Comparison of ENCODE assay signal across 8 cellular contexts in genomic region chr17:40442392-40443195, GRCh38. TPM values are rescaled to one million over a fixed set of nuclear protein-coding genes. Genes with fewer than 3 reads are reported as not detected.
DNase-seq lines count a peak whose midpoint lies in the region; ATAC-seq and TF ChIP-seq lines count a peak whose summit lies in the region.

No MANE protein-coding gene starts in this region.

- H3K36me3 ChIP-seq in stomach smooth muscle (ENCODE audit: control insufficient read depth in 2 of 2, insufficient read depth in 2 of 2, low read length in 2 of 2) = peaks cover 5 to 10% of the 10 kb centered on the region in 2 donors

- H3K4me1 Mint-ChIP-seq in activated CD4-positive, alpha-beta T cell treated with anti-CD3 and anti-CD28 coated beads, Interleukin-2, amount 10 ng/mL, durations not matched to agents 7 days and 5 days = peaks cover 64% of the 10 kb centered on the region

- peaks cover 9% of the 10 kb centered on the region for H3K36me3 Mint-ChIP-seq in activated CD4-positive, alpha-beta T cell treated with anti-CD3 and anti-CD28 coated beads, Interleukin-2, amount 10 ng/mL, durations not matched to agents 7 days and 5 days (ENCODE audit: low read depth)

- DNase-seq in activated CD4-positive, alpha-beta T cell treated with anti-CD3 and anti-CD28 coated beads, Interleukin-2, amount 10 ng/mL, durations not matched to agents 7 days and 5 days = no peak
- no peak for DNase-seq in activated CD4-positive, alpha-beta T cell treated with anti-CD3 and anti-CD28 coated beads for 48 hours
- no peak for DNase-seq in astrocyte of the cerebellum (ENCODE audit: low read depth)
- DNase-seq in iris pigment epithelial cell (ENCODE audit: low read depth) = peak; percentile 50
- DNase-seq in NCI-H187 treated with DMSO at 0.1 percent for 48 hours (lab: John Stamatoyannopoulos, UW) = no peak

- CTCF ChIA-PET in activated CD4-positive, alpha-beta T cell treated with anti-CD3 and anti-CD28 coated beads, Interleukin-2, amount 10 ng/mL, durations not matched to agents 7 days and 5 days (lab: Charles Lee) = interaction anchor here (1.1 to 2.4 kb wide), 9 partner anchors 13 to 116 kb away, joined by 3 to 11 read pairs (median 4); no protein-coding TSS in a partner anchor

- H3K27me3 ChIP-seq in stomach smooth muscle (ENCODE audit: control insufficient read depth in 1 of 2, insufficient read depth in 2 of 2, low read length in 2 of 2) = no peaks in the 10 kb centered on the region

- peaks cover 9% of the 10 kb centered on the region for H3K27me3 Mint-ChIP-seq in activated CD4-positive, alpha-beta T cell treated with anti-CD3 and anti-CD28 coated beads, Interleukin-2, amount 10 ng/mL, durations not matched to agents 7 days and 5 days

- H3K4me3 Mint-ChIP-seq in activated CD4-positive, alpha-beta T cell treated with anti-CD3 and anti-CD28 coated beads, Interleukin-2, amount 10 ng/mL, durations not matched to agents 7 days and 5 days = peak overlapping the region; percentile 63

- H3K4me3 ChIP-seq in astrocyte of the cerebellum (ENCODE audit: low read depth, low read length) (peak overlapping the region; percentile 63), stomach smooth muscle (ENCODE audit: low read length in 2 of 2) (peak overlapping the region; percentile 70 to 99)

- POLR2A ChIA-PET in activated CD4-positive, alpha-beta T cell treated with anti-CD3 and anti-CD28 coated beads, Interleukin-2, amount 10 ng/mL, durations not matched to agents 7 days and 5 days (lab: Charles Lee) = interaction anchor here (0.6 to 0.9 kb wide), 3 partner anchors 16 to 173 kb away, joined by 3 read pairs; no protein-coding TSS in a partner anchor

- peaks cover 44% of the 10 kb centered on the region for H3K4me1 ChIP-seq in stomach smooth muscle (ENCODE audit: control insufficient read depth, insufficient read depth, low read length)

- no peaks in the 10 kb centered on the region for H3K9me3 ChIP-seq in stomach smooth muscle (ENCODE audit: control insufficient read depth in 2 of 2, low read length in 2 of 2)

- in situ Hi-C loops in astrocyte of the cerebellum (cut with HindIII; ENCODE audit: low sequenced_read_pairs) = no loop called here

- TF ChIP-seq CTCF in astrocyte of the cerebellum (IDR thresholded peaks at IDR 0.05; ENCODE audit: low read depth, low read length, missing control alignments) = no peak

- ATAC-seq in HG02642 (IDR thresholded peaks at IDR 0.05; ENCODE audit: poor library complexity, unreplicated experiment) = no peak
- ATAC-seq in GM21717 (IDR thresholded peaks at IDR 0.05; ENCODE audit: unreplicated experiment) = no peak

- no peaks in the 10 kb centered on the region for H3K9me3 Mint-ChIP-seq in activated CD4-positive, alpha-beta T cell treated with anti-CD3 and anti-CD28 coated beads, Interleukin-2, amount 10 ng/mL, durations not matched to agents 7 days and 5 days

- H3K27ac Mint-ChIP-seq in activated CD4-positive, alpha-beta T cell treated with anti-CD3 and anti-CD28 coated beads, Interleukin-2, amount 10 ng/mL, durations not matched to agents 7 days and 5 days = no peak overlapping the region

- peak overlapping the region; percentile 98 for H3K27ac ChIP-seq in stomach smooth muscle (ENCODE audit: low read length)

- H3K9ac ChIP-seq in stomach smooth muscle (ENCODE audit: low read length in 2 of 2) = peak overlapping the region; percentile 87 to 100

RNA-seq across cellular contexts. Expression of gene IGFBP4, which starts 0.7 kb away (rescaled TPM):
- total RNA-seq in activated CD4-positive, alpha-beta T cell treated with anti-CD3 and anti-CD28 coated beads, Interleukin-2, amount 10 ng/mL, durations not matched to agents 7 days and 5 days = 10 to 100 TPM; 65.2 to 67.9 TPM

RNA-seq across cellular contexts. Expression of gene TOP2A, which starts 24.9 kb away (rescaled TPM):
- 100 to 1,000 TPM; 504 to 522 TPM for total RNA-seq in activated CD4-positive, alpha-beta T cell treated with anti-CD3 and anti-CD28 coated beads, Interleukin-2, amount 10 ng/mL, durations not matched to agents 7 days and 5 days

RNA-seq across cellular contexts. Expression of gene TNS4, which starts 58.8 kb away (rescaled TPM):
- total RNA-seq in activated CD4-positive, alpha-beta T cell treated with anti-CD3 and anti-CD28 coated beads, Interleukin-2, amount 10 ng/mL, durations not matched to agents 7 days and 5 days = 1 to 10 TPM; 3.5 to 3.7 TPM
